ENCODE assay signal across 8 cellular contexts in the genomic region with DNA sequence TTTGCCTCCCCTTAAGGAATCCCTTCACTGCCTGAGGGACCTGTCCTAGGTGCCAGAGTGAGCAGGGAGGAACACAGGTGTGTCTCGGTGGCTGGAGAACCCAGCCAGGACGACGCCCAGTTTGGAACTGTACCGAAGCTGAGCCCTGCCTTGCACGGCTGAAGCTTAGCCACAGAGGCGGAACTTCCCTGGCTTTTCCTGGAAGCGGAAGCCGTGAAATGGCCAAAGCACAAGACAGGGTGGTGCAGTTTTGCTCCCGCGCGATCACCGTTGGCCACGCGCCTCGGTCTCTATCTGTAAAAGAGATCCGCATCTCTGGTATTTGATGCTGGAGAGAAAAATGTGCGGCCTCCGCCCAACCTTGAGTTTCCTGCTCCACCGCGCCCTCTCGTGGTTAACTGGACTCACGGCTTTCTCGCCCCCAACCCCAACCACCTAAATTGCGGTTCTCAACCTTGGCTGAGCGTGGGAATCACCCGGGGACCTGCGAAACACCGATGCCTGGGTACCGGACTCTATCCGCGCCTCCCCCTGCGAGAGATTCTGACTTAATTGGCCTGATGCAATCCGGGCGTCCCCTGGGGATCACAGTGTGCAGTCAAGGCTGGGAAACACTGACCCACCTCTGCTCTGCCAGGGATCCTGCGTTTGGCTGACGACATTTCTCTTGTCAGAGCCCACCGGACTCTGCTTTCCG.
A peak's percentile ranks its signal among the peaks of the same experiment; 100 is the strongest.
DNase-seq lines count a peak whose midpoint lies in the region; ATAC-seq lines count a peak whose summit lies in the region.

No MANE protein-coding gene starts in this region.

- peak; percentile 59 for ATAC-seq in HG02852 (IDR thresholded peaks at IDR 0.05; ENCODE audit: unreplicated experiment)
- ATAC-seq in GM18870 (IDR thresholded peaks at IDR 0.05; ENCODE audit: unreplicated experiment): no peak

- in situ Hi-C loops in G401 (cut with HindIII; ENCODE audit: low sequenced_read_pairs): no loop called here

- DNase-seq in G401 (ENCODE audit: low spot score) (peak; percentile 85), NCI-H2227 (lab: John Stamatoyannopoulos, UW; ENCODE audit: unreplicated experiment) (peak; percentile 85), cerebellum (ENCODE audit: low spot score) (peak; percentile 72), kidney glomerular epithelial cell (lab: John Stamatoyannopoulos, UW) (peak; percentile 52)
- DNase-seq in activated CD4-positive, alpha-beta T cell treated with anti-CD3 and anti-CD28 coated beads for 1 hour: peak; percentile 76
- DNase-seq in stimulated activated CD4-positive, alpha-beta T cell treated with anti-CD3 and anti-CD28 coated beads, Interleukin-15, amount 100 ng/mL, for 24 hours: peak; percentile 92
